In the genomic region with DNA sequence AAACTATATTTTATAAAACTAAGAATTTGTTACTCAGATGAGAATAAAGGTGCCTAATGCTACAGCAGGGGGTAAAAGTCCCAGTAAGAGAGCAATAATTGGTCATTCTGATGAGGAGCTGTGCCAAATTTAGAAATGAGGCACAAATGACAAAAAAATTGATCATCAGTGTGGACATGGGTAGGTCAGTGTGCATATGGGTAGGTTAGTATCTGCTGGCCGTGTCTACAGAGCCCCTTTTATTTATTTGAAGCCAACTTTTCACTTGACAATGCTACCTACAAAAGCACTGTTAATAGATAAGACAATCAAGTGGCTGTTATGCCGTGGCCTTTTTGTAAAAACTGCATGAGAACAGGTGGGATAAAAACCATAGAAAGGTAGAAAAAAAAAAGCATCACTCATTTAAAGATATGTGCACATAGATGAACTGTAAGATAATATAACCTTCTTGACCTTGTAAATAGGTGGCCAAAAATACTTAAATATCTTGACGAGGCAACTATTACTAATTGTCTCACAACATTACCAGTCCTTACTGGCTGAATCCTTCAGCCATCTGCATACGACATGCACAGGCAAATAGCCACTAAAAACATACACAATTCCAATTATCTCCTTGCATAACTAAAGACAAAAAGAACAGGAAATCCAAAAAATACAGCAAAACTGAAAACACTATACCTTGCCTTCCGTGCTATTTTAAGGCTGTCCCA, we compare ENCODE assay signal across 10 cellular contexts.
DNase-seq lines count a peak whose midpoint lies in the region; ATAC-seq and TF ChIP-seq lines count a peak whose summit lies in the region.
"Had no signal": no experiment of that assay in that cellular context is flagged by ENCODE, and none has a peak within 500 bp of the region (broad histone marks: within the 10 kb centered on the region; RNA-seq: fewer than 3 reads in every experiment).

No MANE protein-coding gene starts in this region.

- no peak overlapping the region for H4K5ac ChIP-seq in mesendoderm (ENCODE audit: low read length)

- H3K36me3 ChIP-seq in left ventricle myocardium inferior (no peaks in the 10 kb centered on the region), mesendoderm (ENCODE audit: control insufficient read depth, insufficient read depth, low read length) (no peaks in the 10 kb centered on the region)

- WGBS in mesendoderm (ENCODE audit: extremely low coverage, insufficient coverage, low lambda C conversion rate) = no CpG with 5 or more reads among the region's 5 CpGs

- no peak overlapping the region for H4K8ac ChIP-seq in mesendoderm (ENCODE audit: low read depth, low read length)

- H3K27me3 ChIP-seq in left ventricle myocardium inferior (ENCODE audit: low read depth) (no peaks in the 10 kb centered on the region), mesendoderm (ENCODE audit: insufficient read depth, low read length, poor library complexity) (no peaks in the 10 kb centered on the region)

- H3K27ac ChIP-seq in left ventricle myocardium inferior (replicated peaks) (peak overlapping the region; percentile 89), mesendoderm (ENCODE audit: low read depth, low read length) (no peak overlapping the region)

- no peaks in the 10 kb centered on the region for H3K9me3 ChIP-seq in left ventricle myocardium inferior (replicated peaks)

- H3K4me2 ChIP-seq in mesendoderm (ENCODE audit: low read length) = no peak overlapping the region

- H3K79me2 ChIP-seq in mesendoderm (ENCODE audit: control insufficient read depth, insufficient read depth, low read length) = no peaks in the 10 kb centered on the region

- H3K27ac Mint-ChIP-seq in activated naive CD8-positive, alpha-beta T cell treated with anti-CD3 and anti-CD28 coated beads, Interleukin-2, amount 10 ng/mL, durations not matched to agents 7 days and 5 days = peak overlapping the region; percentile 98
- H3K27ac Mint-ChIP-seq in type B pancreatic cell = peak overlapping the region; percentile 84

- no peak overlapping the region for H2BK15ac ChIP-seq in mesendoderm (replicated peaks; ENCODE audit: low read depth)

- no peak overlapping the region for H2AK5ac ChIP-seq in mesendoderm (ENCODE audit: low read length)

- H3K79me1 ChIP-seq in mesendoderm (ENCODE audit: low read length) = no peaks in the 10 kb centered on the region

- peaks cover 40% of the 10 kb centered on the region for H3K4me1 Mint-ChIP-seq in activated naive CD8-positive, alpha-beta T cell treated with anti-CD3 and anti-CD28 coated beads, Interleukin-2, amount 10 ng/mL, durations not matched to agents 7 days and 5 days
- peaks cover 34% of the 10 kb centered on the region for H3K4me1 Mint-ChIP-seq in type B pancreatic cell (ENCODE audit: unreplicated experiment)

- H3K9me3 Mint-ChIP-seq in activated naive CD8-positive, alpha-beta T cell treated with anti-CD3 and anti-CD28 coated beads, Interleukin-2, amount 10 ng/mL, durations not matched to agents 7 days and 5 days = no peaks in the 10 kb centered on the region
- H3K9me3 Mint-ChIP-seq in type B pancreatic cell = no peaks in the 10 kb centered on the region

- H3K4me1 ChIP-seq in left ventricle myocardium inferior = peaks cover 95% of the 10 kb centered on the region
- no peaks in the 10 kb centered on the region for H3K4me1 ChIP-seq in mesendoderm (ENCODE audit: control insufficient read depth, low read depth, low read length)

- POLR2A ChIA-PET in activated naive CD8-positive, alpha-beta T cell treated with anti-CD3 and anti-CD28 coated beads, Interleukin-2, amount 10 ng/mL, durations not matched to agents 7 days and 5 days (lab: Charles Lee) = interaction anchor here (1.2 to 5.0 kb wide), 5 partner anchors 61 to 136 kb away, joined by 4 to 64 read pairs (median 12); no protein-coding TSS in a partner anchor

- intact Hi-C loops in left ventricle myocardium inferior (cut with micrococcal nuclease) (loop anchor here (5.0 kb wide), 2 partner anchors 90 to 135 kb away; no protein-coding TSS in a partner anchor), left ventricle myocardium superior (cut with micrococcal nuclease) (loop anchor here (5.0 kb wide), 1 partner anchor 135 kb away; no protein-coding TSS in a partner anchor)

- no peak for TF ChIP-seq CTCF in left ventricle myocardium inferior (IDR thresholded peaks at IDR 0.05; ENCODE audit: borderline replicate concordance)
- no peak for TF ChIP-seq CTCF in type B pancreatic cell (conservative IDR thresholded peaks at IDR 0.05)

- peak overlapping the region; percentile 90 for H3K4me3 Mint-ChIP-seq in activated naive CD8-positive, alpha-beta T cell treated with anti-CD3 and anti-CD28 coated beads, Interleukin-2, amount 10 ng/mL, durations not matched to agents 7 days and 5 days
- peak overlapping the region; percentile 87 for H3K4me3 Mint-ChIP-seq in type B pancreatic cell

- no peak overlapping the region for H3K23ac ChIP-seq in mesendoderm (ENCODE audit: low read length)

- ATAC-seq in left ventricle myocardium superior = no peak
- no peak for ATAC-seq in activated naive CD8-positive, alpha-beta T cell treated with anti-CD3 and anti-CD28 coated beads, Interleukin-2, amount 10 ng/mL, durations not matched to agents 7 days and 5 days (ENCODE audit: low read depth)
- no peak for ATAC-seq in GM18858 (IDR thresholded peaks at IDR 0.05; ENCODE audit: unreplicated experiment)

- H3K56ac ChIP-seq in mesendoderm (ENCODE audit: low read length) = no peak overlapping the region

- peak overlapping the region; percentile 12 for H2BK120ac ChIP-seq in mesendoderm (ENCODE audit: low read depth, low read length)

- H3K4ac ChIP-seq in mesendoderm (ENCODE audit: low read depth, low read length) = no peak overlapping the region

- no peak overlapping the region for H3K9ac ChIP-seq in mesendoderm (ENCODE audit: low read length)

- H3K27me3 Mint-ChIP-seq in activated naive CD8-positive, alpha-beta T cell treated with anti-CD3 and anti-CD28 coated beads, Interleukin-2, amount 10 ng/mL, durations not matched to agents 7 days and 5 days = no peaks in the 10 kb centered on the region
- peaks cover 3% of the 10 kb centered on the region for H3K27me3 Mint-ChIP-seq in type B pancreatic cell

- H3K4me3 ChIP-seq in left ventricle myocardium inferior = peak overlapping the region; percentile 76
- H3K4me3 ChIP-seq in mesendoderm (ENCODE audit: low read length) = no peak overlapping the region

- DNase-seq in left ventricle myocardium inferior = no peak
- no peak for DNase-seq in left ventricle myocardium superior
- no peak for DNase-seq in activated naive CD8-positive, alpha-beta T cell treated with anti-CD3 and anti-CD28 coated beads, Interleukin-2, amount 10 ng/mL, durations not matched to agents 7 days and 5 days
- no peak for DNase-seq in mesendoderm
- DNase-seq in type B pancreatic cell (ENCODE audit: extremely low spot score, unreplicated experiment) = no peak
- DNase-seq in NCI-H446 treated with DMSO at 0.1 percent for 48 hours (lab: John Stamatoyannopoulos, UW) = no peak
- no peak for DNase-seq in NCI-H2081 (lab: John Stamatoyannopoulos, UW)
- DNase-seq: HCEC 1CT, MV-4-11 had no signal

- H3K18ac ChIP-seq in mesendoderm (ENCODE audit: low read length) = no peak overlapping the region

- H2BK5ac ChIP-seq in mesendoderm (ENCODE audit: low read length) = no peak overlapping the region

- peaks cover 41% of the 10 kb centered on the region for H3K36me3 Mint-ChIP-seq in activated naive CD8-positive, alpha-beta T cell treated with anti-CD3 and anti-CD28 coated beads, Interleukin-2, amount 10 ng/mL, durations not matched to agents 7 days and 5 days
- H3K36me3 Mint-ChIP-seq in type B pancreatic cell = no peaks in the 10 kb centered on the region
